ENCODE assay signal across 14 cellular contexts in the genomic region with DNA sequence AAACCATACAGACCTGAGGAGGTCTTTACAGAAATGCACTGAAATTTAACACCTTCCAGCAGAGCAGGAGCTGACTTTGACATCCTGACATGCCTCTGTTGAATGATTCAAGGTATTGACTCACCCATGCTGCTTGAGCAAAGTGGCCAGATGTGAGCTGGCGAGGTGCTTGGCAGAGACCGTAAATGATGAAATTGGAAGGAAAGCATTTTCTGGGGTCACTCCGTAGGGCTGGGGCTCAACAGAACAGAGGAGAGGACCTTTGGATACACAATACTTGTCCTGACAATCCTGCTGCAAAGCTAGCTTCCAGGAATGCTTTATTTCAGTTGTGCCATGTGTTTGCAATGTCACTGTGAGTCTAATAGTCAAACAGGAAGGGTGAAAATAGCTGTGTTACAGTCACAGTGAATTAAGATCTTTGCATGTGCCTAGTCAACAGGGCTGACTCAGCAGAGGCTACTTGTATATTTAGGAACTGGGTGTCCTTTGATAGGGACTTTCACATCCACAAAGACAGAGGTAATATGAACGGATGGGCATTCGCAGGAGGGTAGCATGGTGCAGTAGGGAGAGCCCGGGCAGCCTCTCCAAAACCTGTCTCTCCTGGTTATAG. TPM values are rescaled to one million over a fixed set of nuclear protein-coding genes. Genes with fewer than 3 reads are reported as not detected.
DNase-seq lines count a peak whose midpoint lies in the region; FAIRE-seq and TF ChIP-seq lines count a peak whose summit lies in the region.
"Had no signal": no experiment of that assay in that cellular context is flagged by ENCODE, and none has a peak within 500 bp of the region (broad histone marks: within the 10 kb centered on the region; RNA-seq: fewer than 3 reads in every experiment).

No MANE protein-coding gene starts in this region.

- TF ChIP-seq POLR2A in GM12891 (IDR thresholded peaks at IDR 0.05; ENCODE audit: low read depth, low read length): no peak

- H3K27me3 ChIP-seq in HUES48 (ENCODE audit: control insufficient read depth, insufficient read depth, low read length) (peaks cover 6% of the 10 kb centered on the region; the same call in 1 of the 2 replicates), kidney epithelial cell (ENCODE audit: control insufficient read depth, insufficient read depth, low read length) (no peaks in the 10 kb centered on the region)
- H3K27me3 ChIP-seq: left lung, upper lobe of right lung had no signal

- DNase-seq in DMS53 (lab: John Stamatoyannopoulos, UW) (peak; percentile 74), SW 1271 (lab: John Stamatoyannopoulos, UW) (peak; percentile 39 to 41), kidney epithelial cell (ENCODE audit: low read depth) (peak; percentile 28), NCI-H2196 (lab: John Stamatoyannopoulos, UW; ENCODE audit: unreplicated experiment) (no peak), LoVo (ENCODE audit: low spot score) (no peak), GM12891 (ENCODE audit: insufficient read length, low spot score) (no peak), DMS79 treated with DMSO at 0.1 percent for 48 hours (lab: John Stamatoyannopoulos, UW) (no peak)
- DNase-seq: activated CD8-positive, alpha-beta memory T cell treated with anti-CD3 and anti-CD28 coated beads for 24 hours; left lung; NCI-H2081 treated with DMSO at 0.1 percent for 48 hours; posterior cingulate gyrus; T-cell; upper lobe of right lung had no signal

- H3K4me3 ChIP-seq in HUES48 (ENCODE audit: low read depth, low read length): no peak overlapping the region
- no peak overlapping the region for H3K4me3 ChIP-seq in kidney epithelial cell (ENCODE audit: low read depth, low read length)
- H3K4me3 ChIP-seq: left lung, upper lobe of right lung had no signal

- no peak overlapping the region for H3K9ac ChIP-seq in HUES48 (ENCODE audit: low read depth, low read length)

- peaks cover 14% of the 10 kb centered on the region for H3K4me1 ChIP-seq in HUES48 (ENCODE audit: control insufficient read depth, insufficient read depth, low read length)
- H3K4me1 ChIP-seq: left lung, upper lobe of right lung had no signal

- H3K9me3 ChIP-seq in HUES48 (ENCODE audit: control insufficient read depth, insufficient read depth, low read length): no peaks in the 10 kb centered on the region
- H3K9me3 ChIP-seq: left lung, upper lobe of right lung had no signal

- TF ChIP-seq CTCF in kidney epithelial cell (IDR thresholded peaks at IDR 0.05; ENCODE audit: insufficient read depth, low read length, poor library complexity, severe bottlenecking): no peak

- H3K27ac ChIP-seq in HUES48 (ENCODE audit: low read depth, low read length): peak overlapping the region; percentile 22
- H3K27ac ChIP-seq: left lung, upper lobe of right lung had no signal

- FAIRE-seq in GM12891 (lab: Jason Lieb, UNC): no peak

- H3K36me3 ChIP-seq in HUES48 (ENCODE audit: control insufficient read depth, insufficient read depth, low read length): no peaks in the 10 kb centered on the region
- no peaks in the 10 kb centered on the region for H3K36me3 ChIP-seq in kidney epithelial cell (ENCODE audit: control insufficient read depth, insufficient read depth, low read length)
- H3K36me3 ChIP-seq: left lung, upper lobe of right lung had no signal

TF ChIP-seq in GM12891, 5 proteins besides CTCF, POLR2A, EP300 and RAD21:
- TF ChIP-seq TAF1 (IDR thresholded peaks at IDR 0.05; ENCODE audit: low read depth, low read length) (no peak), PAX5 (IDR thresholded peaks at IDR 0.05; ENCODE audit: insufficient read depth, low read length, severe bottlenecking) (no peak)
TF ChIP-seq in GM12891: peak in this region for 0.

RNA-seq across cellular contexts. Expression of gene NCK2, which starts 31.6 kb away (rescaled TPM):
- total RNA-seq in kidney epithelial cell: 82.9 and 83.7 TPM in 2 replicates
- polyA plus RNA-seq in GM12891 (2012; ENCODE audit: low read depth, missing spikeins): 28.9 TPM

Comparison
In these comparisons a context has a peak if more than half of its experiments do, and no peak if none do; other contexts are left out.
1. DNase-seq: peak in DMS53 (single experiment), SW 1271 (2 of 2) and kidney epithelial cell (single experiment); none in NCI-H2196 (single experiment), LoVo (single experiment), GM12891 (single experiment) and DMS79 treated with DMSO at 0.1 percent for 48 hours (single experiment).